In genomic region chr10:58976254-58976653, GRCh38 we compare ENCODE assay signal across 38 cellular contexts.
"Had no signal": no experiment of that assay in that cellular context is flagged by ENCODE, and none has a peak within 500 bp of the region (broad histone marks: within the 10 kb centered on the region; RNA-seq: fewer than 3 reads in every experiment).

No MANE protein-coding gene starts in this region.

- H3K4me3 ChIP-seq: Peyer's patch had no signal

- H3K27ac Mint-ChIP-seq: activated CD4-positive, alpha-beta memory T cell treated with anti-CD3 and anti-CD28 coated beads, Interleukin-2, amount 10 ng/mL, durations not matched to agents 7 days and 5 days; activated CD8-positive, alpha-beta memory T cell treated with anti-CD3 and anti-CD28 coated beads, Interleukin-2, amount 10 ng/mL, durations not matched to agents 7 days and 5 days; activated naive CD4-positive, alpha-beta T cell treated with anti-CD3 and anti-CD28 coated beads, Interleukin-2, amount 50 U/mL, for 24 hours; activated naive CD8-positive, alpha-beta T cell treated with anti-CD3 and anti-CD28 coated beads, Interleukin-2, amount 10 ng/mL, durations not matched to agents 7 days and 5 days; activated T-cell treated with anti-CD3 and anti-CD28 coated beads, Interleukin-2, amount 50 U/mL, for 72 hours; activated T-helper 17 cell treated with anti-CD3 and anti-CD28 coated beads, Interleukin-2, amount 50 U/mL, for 72 hours; brain; T-cell; T-helper 17 cell had no signal

- H3K36me3 Mint-ChIP-seq: activated CD8-positive, alpha-beta memory T cell treated with anti-CD3 and anti-CD28 coated beads, Interleukin-2, amount 10 ng/mL, durations not matched to agents 7 days and 5 days; activated naive CD4-positive, alpha-beta T cell treated with anti-CD3 and anti-CD28 coated beads, Interleukin-2, amount 50 U/mL, for 24 hours; activated naive CD8-positive, alpha-beta T cell treated with anti-CD3 and anti-CD28 coated beads, Interleukin-2, amount 10 ng/mL, durations not matched to agents 7 days and 5 days; brain; T-cell had no signal

- H3K9ac ChIP-seq: KMS-11 had no signal

- FAIRE-seq: bronchial epithelial cell had no signal

- H3K27ac ChIP-seq: KMS-11, Peyer's patch, WERI-Rb-1 had no signal

- H3K4me1 ChIP-seq: Peyer's patch had no signal

- ATAC-seq: activated CD8-positive, alpha-beta memory T cell treated with anti-CD3 and anti-CD28 coated beads, Interleukin-2, amount 10 ng/mL, durations not matched to agents 7 days and 5 days; activated T-cell treated with anti-CD3 and anti-CD28 coated beads, Interleukin-2, amount 50 U/mL, for 72 hours; activated T-helper 17 cell treated with anti-CD3 and anti-CD28 coated beads, Interleukin-2, amount 50 U/mL, for 72 hours; PC-3; Right ventricle myocardium inferior; SK-N-SH treated with all-trans-retinoic acid at 6 μM for 48 hours; T-cell; T-helper 17 cell had no signal

- H3K9me3 Mint-ChIP-seq: activated CD4-positive, alpha-beta memory T cell treated with anti-CD3 and anti-CD28 coated beads, Interleukin-2, amount 10 ng/mL, durations not matched to agents 7 days and 5 days; activated naive CD4-positive, alpha-beta T cell treated with anti-CD3 and anti-CD28 coated beads, Interleukin-2, amount 50 U/mL, for 24 hours; activated naive CD8-positive, alpha-beta T cell treated with anti-CD3 and anti-CD28 coated beads, Interleukin-2, amount 10 ng/mL, durations not matched to agents 7 days and 5 days; activated T-helper 17 cell treated with anti-CD3 and anti-CD28 coated beads, Interleukin-2, amount 50 U/mL, for 72 hours; T-cell had no signal

- H3K27me3 ChIP-seq: Peyer's patch had no signal

- H3K9me3 ChIP-seq: Peyer's patch had no signal

- H3K4me1 Mint-ChIP-seq: activated CD4-positive, alpha-beta memory T cell treated with anti-CD3 and anti-CD28 coated beads, Interleukin-2, amount 10 ng/mL, durations not matched to agents 7 days and 5 days; activated CD8-positive, alpha-beta memory T cell treated with anti-CD3 and anti-CD28 coated beads, Interleukin-2, amount 10 ng/mL, durations not matched to agents 7 days and 5 days; activated naive CD4-positive, alpha-beta T cell treated with anti-CD3 and anti-CD28 coated beads, Interleukin-2, amount 50 U/mL, for 24 hours; activated naive CD8-positive, alpha-beta T cell treated with anti-CD3 and anti-CD28 coated beads, Interleukin-2, amount 10 ng/mL, durations not matched to agents 7 days and 5 days; activated T-helper 17 cell treated with anti-CD3 and anti-CD28 coated beads, Interleukin-2, amount 50 U/mL, for 72 hours; T-cell; T-helper 17 cell had no signal

- H3K36me3 ChIP-seq: Peyer's patch, WERI-Rb-1 had no signal

- DNase-seq: activated CD4-positive, alpha-beta memory T cell treated with anti-CD3 and anti-CD28 coated beads, Interleukin-2, amount 10 ng/mL, durations not matched to agents 7 days and 5 days; activated CD4-positive, alpha-beta T cell treated with anti-CD3 and anti-CD28 coated beads for 1 hour; activated CD4-positive, alpha-beta T cell treated with anti-CD3 and anti-CD28 coated beads for 48 hours; activated CD4-positive, CD25-positive, alpha-beta regulatory T cell; activated CD8-positive, alpha-beta memory T cell treated with anti-CD3 and anti-CD28 coated beads for 24 hours; activated CD8-positive, alpha-beta memory T cell treated with anti-CD3 and anti-CD28 coated beads, Interleukin-2, amount 10 ng/mL, durations not matched to agents 7 days and 5 days; activated CD8-positive, alpha-beta memory T cell treated with anti-CD3 and anti-CD28 coated beads, Interleukin-2, amount 50 U/mL, for 48 hours; activated effector memory CD4-positive, alpha-beta T cell treated with anti-CD3 and anti-CD28 coated beads, Interleukin-2, amount 50 U/mL, for 16 hours; activated naive CD4-positive, alpha-beta T cell; activated naive CD8-positive, alpha-beta T cell treated with anti-CD3 and anti-CD28 coated beads, Interleukin-2, amount 10 ng/mL, durations not matched to agents 7 days and 5 days; activated T-cell treated with anti-CD3 and anti-CD28 coated beads, Interleukin-2, amount 50 U/mL, for 72 hours; anterior cingulate cortex; MM.1S; MV-4-11; NCI-H1092; NCI-H1436 treated with DMSO at 0.1 percent for 48 hours; NCI-H1694 treated with DMSO at 0.1 percent for 48 hours; NCI-H2029 treated with DMSO at 0.1 percent for 48 hours; NCI-H2107; NCI-H2171; NCI-H510A; NCI-H526; NCI-H748 treated with DMSO at 0.1 percent for 48 hours; NK-92 treated with Interleukin-12 subunit alpha and Interleukin-12 subunit beta, amount 100 ng/mL, for 24 hours; PC-3; Peyer's patch; RPMI8226; SIG-M5; T-cell; T-helper 17 cell; WERI-Rb-1 had no signal

- H3K4me3 Mint-ChIP-seq: activated CD4-positive, alpha-beta memory T cell treated with anti-CD3 and anti-CD28 coated beads, Interleukin-2, amount 10 ng/mL, durations not matched to agents 7 days and 5 days; activated CD8-positive, alpha-beta memory T cell treated with anti-CD3 and anti-CD28 coated beads, Interleukin-2, amount 10 ng/mL, durations not matched to agents 7 days and 5 days; activated naive CD4-positive, alpha-beta T cell treated with anti-CD3 and anti-CD28 coated beads, Interleukin-2, amount 50 U/mL, for 24 hours; activated naive CD8-positive, alpha-beta T cell treated with anti-CD3 and anti-CD28 coated beads, Interleukin-2, amount 10 ng/mL, durations not matched to agents 7 days and 5 days; activated T-cell treated with anti-CD3 and anti-CD28 coated beads, Interleukin-2, amount 50 U/mL, for 72 hours; activated T-helper 17 cell treated with anti-CD3 and anti-CD28 coated beads, Interleukin-2, amount 50 U/mL, for 72 hours; brain; T-cell; T-helper 17 cell had no signal

- H3K27me3 Mint-ChIP-seq: activated CD4-positive, alpha-beta memory T cell treated with anti-CD3 and anti-CD28 coated beads, Interleukin-2, amount 10 ng/mL, durations not matched to agents 7 days and 5 days; activated CD8-positive, alpha-beta memory T cell treated with anti-CD3 and anti-CD28 coated beads, Interleukin-2, amount 10 ng/mL, durations not matched to agents 7 days and 5 days; activated naive CD8-positive, alpha-beta T cell treated with anti-CD3 and anti-CD28 coated beads, Interleukin-2, amount 10 ng/mL, durations not matched to agents 7 days and 5 days had no signal

- H3K4me2 ChIP-seq: KMS-11 had no signal
